ENCODE assay signal across 1 cellular context in genomic region chr1:66734531-66734930, GRCh38. TPM values are rescaled to one million over a fixed set of nuclear protein-coding genes. Genes with fewer than 3 reads are reported as not detected.
"Had no signal": no experiment of that assay in that cellular context is flagged by ENCODE, and none has a peak within 500 bp of the region (broad histone marks: within the 10 kb centered on the region; RNA-seq: fewer than 3 reads in every experiment).

No MANE protein-coding gene starts in this region.

RNA-seq across cellular contexts. Expression of gene DYNLT5, which starts 17.7 kb away (rescaled TPM):
- polyA plus RNA-seq: GM12878 had no signal
